ENCODE assay signal across 29 cellular contexts in genomic region chr9:126158591-126159519, GRCh38.
A peak's percentile ranks its signal among the peaks of the same experiment; 100 is the strongest.
DNase-seq lines count a peak whose midpoint lies in the region; ATAC-seq and TF ChIP-seq lines count a peak whose summit lies in the region.
"Had no signal": no experiment of that assay in that cellular context is flagged by ENCODE, and none has a peak within 500 bp of the region (broad histone marks: within the 10 kb centered on the region; RNA-seq: fewer than 3 reads in every experiment).

No MANE protein-coding gene starts in this region.

- H3K36me3 ChIP-seq in BLaER1: no peaks in the 10 kb centered on the region
- H3K36me3 ChIP-seq: gastrocnemius medialis, ovary, WERI-Rb-1 had no signal

- peak overlapping the region; percentile 98 for H3K4me2 ChIP-seq in BLaER1

- no peaks in the 10 kb centered on the region for H3K27me3 ChIP-seq in BLaER1
- H3K27me3 ChIP-seq: ovary had no signal

- H3K27me3 Mint-ChIP-seq in osteocyte (ENCODE audit: unreplicated experiment): peaks cover 27% of the 10 kb centered on the region
- H3K27me3 Mint-ChIP-seq: activated CD4-positive, alpha-beta T cell treated with anti-CD3 and anti-CD28 coated beads, Interleukin-2, amount 10 ng/mL, durations not matched to agents 7 days and 5 days had no signal

- H3K9me3 Mint-ChIP-seq in osteocyte (ENCODE audit: unreplicated experiment): no peaks in the 10 kb centered on the region
- H3K9me3 Mint-ChIP-seq: activated CD4-positive, alpha-beta T cell treated with anti-CD3 and anti-CD28 coated beads, Interleukin-2, amount 10 ng/mL, durations not matched to agents 7 days and 5 days; activated T-helper 2 cell treated with anti-CD3 and anti-CD28 coated beads, Interferon-gamma antibody, Interleukin-2, Interleukin-4, amounts not matched to agents 10 μg/mL and 5 μg/mL and 100 μg/mL, durations not matched to agents 14 hours and 24 hours and 36 hours; central memory CD8-positive, alpha-beta T cell had no signal

- H3K36me3 Mint-ChIP-seq in osteocyte (ENCODE audit: unreplicated experiment): no peaks in the 10 kb centered on the region
- H3K36me3 Mint-ChIP-seq: activated naive CD8-positive, alpha-beta T cell; naive thymus-derived CD4-positive, alpha-beta T cell had no signal

- peak overlapping the region; percentile 29 for H3K4me3 ChIP-seq in BLaER1
- H3K4me3 ChIP-seq: gastrocnemius medialis, ovary had no signal

- TF ChIP-seq CTCF in GM20000 (IDR thresholded peaks at IDR 0.05; ENCODE audit: extremely low read depth, missing control alignments) (no peak), osteocyte (IDR thresholded peaks at IDR 0.05) (no peak)

- DNase-seq in GM20000 (ENCODE audit: low spot score) (peak; percentile 2), iPS-NIHi7 (ENCODE audit: extremely low spot score) (peak; percentile 5), osteocyte (ENCODE audit: extremely low spot score, unreplicated experiment) (peak; percentile 69), A172 (ENCODE audit: low spot score) (no peak), SIG-M5 treated with dmso at 0.1 percent for 504 hours (lab: John Stamatoyannopoulos, UW; ENCODE audit: unreplicated experiment) (no peak)
- DNase-seq: activated CD4-positive, alpha-beta T cell treated with anti-CD3 and anti-CD28 coated beads, Interleukin-2, amount 10 ng/mL, durations not matched to agents 7 days and 5 days; Caco-2; dermis blood vessel endothelial cell; gastrocnemius medialis; IMR-90; naive thymus-derived CD4-positive, alpha-beta T cell; NCI-H1048; NCI-H1694; NCI-H2171 treated with DMSO at 0.1 percent for 48 hours; NCI-H510A treated with DMSO at 0.1 percent for 48 hours; right cardiac atrium; SHP77 treated with DMSO at 0.1 percent for 48 hours; stimulated activated CD4-positive, alpha-beta T cell treated with anti-CD3 and anti-CD28 coated beads, Interleukin-2, amount 100 ng/mL, for 48 hours; substantia nigra; T1000; WERI-Rb-1 had no signal

- H3K4me1 Mint-ChIP-seq in osteocyte (ENCODE audit: unreplicated experiment): no peaks in the 10 kb centered on the region
- H3K4me1 Mint-ChIP-seq: activated CD4-positive, alpha-beta T cell treated with anti-CD3 and anti-CD28 coated beads, Interleukin-2, amount 10 ng/mL, durations not matched to agents 7 days and 5 days; central memory CD8-positive, alpha-beta T cell had no signal

- peak overlapping the region; percentile 87 for H3K27ac ChIP-seq in BLaER1
- H3K27ac ChIP-seq: C4-2B, gastrocnemius medialis, ovary, WERI-Rb-1 had no signal

- H3K9me3 ChIP-seq in BLaER1: no peaks in the 10 kb centered on the region
- H3K9me3 ChIP-seq: Caco-2, gastrocnemius medialis, ovary had no signal

- peak overlapping the region; percentile 75 for H3K9ac ChIP-seq in BLaER1

- no peak overlapping the region for H3K4me3 Mint-ChIP-seq in osteocyte (ENCODE audit: unreplicated experiment)
- H3K4me3 Mint-ChIP-seq: activated CD4-positive, alpha-beta T cell treated with anti-CD3 and anti-CD28 coated beads, Interleukin-2, amount 10 ng/mL, durations not matched to agents 7 days and 5 days; activated naive CD8-positive, alpha-beta T cell; central memory CD8-positive, alpha-beta T cell; naive thymus-derived CD4-positive, alpha-beta T cell had no signal

- ATAC-seq in HG03159 (IDR thresholded peaks at IDR 0.05; ENCODE audit: unreplicated experiment) (no peak), GM21515 (IDR thresholded peaks at IDR 0.05; ENCODE audit: unreplicated experiment) (no peak)
- ATAC-seq: gastrocnemius medialis; naive thymus-derived CD4-positive, alpha-beta T cell; right cardiac atrium had no signal

- H4K20me1 ChIP-seq in BLaER1: no peaks in the 10 kb centered on the region

- no peak overlapping the region for H3K27ac Mint-ChIP-seq in osteocyte (ENCODE audit: unreplicated experiment)
- H3K27ac Mint-ChIP-seq: activated CD4-positive, alpha-beta T cell treated with anti-CD3 and anti-CD28 coated beads, Interleukin-2, amount 10 ng/mL, durations not matched to agents 7 days and 5 days; activated naive CD8-positive, alpha-beta T cell; activated T-helper 2 cell treated with anti-CD3 and anti-CD28 coated beads, Interferon-gamma antibody, Interleukin-2, Interleukin-4, amounts not matched to agents 10 μg/mL and 5 μg/mL and 100 μg/mL, durations not matched to agents 14 hours and 24 hours and 36 hours; naive thymus-derived CD4-positive, alpha-beta T cell had no signal

- H3K4me1 ChIP-seq in BLaER1: peaks cover 100% of the 10 kb centered on the region
- H3K4me1 ChIP-seq: Caco-2, gastrocnemius medialis had no signal

Comparison
In these comparisons a context has a peak if more than half of its experiments do, and no peak if none do; other contexts are left out.
1. DNase-seq: peak in GM20000 (single experiment), iPS-NIHi7 (single experiment) and osteocyte (single experiment); none in A172 (single experiment) and SIG-M5 treated with dmso at 0.1 percent for 504 hours (single experiment).